2 cellular contexts compared by ENCODE assay signal in the genomic region with DNA sequence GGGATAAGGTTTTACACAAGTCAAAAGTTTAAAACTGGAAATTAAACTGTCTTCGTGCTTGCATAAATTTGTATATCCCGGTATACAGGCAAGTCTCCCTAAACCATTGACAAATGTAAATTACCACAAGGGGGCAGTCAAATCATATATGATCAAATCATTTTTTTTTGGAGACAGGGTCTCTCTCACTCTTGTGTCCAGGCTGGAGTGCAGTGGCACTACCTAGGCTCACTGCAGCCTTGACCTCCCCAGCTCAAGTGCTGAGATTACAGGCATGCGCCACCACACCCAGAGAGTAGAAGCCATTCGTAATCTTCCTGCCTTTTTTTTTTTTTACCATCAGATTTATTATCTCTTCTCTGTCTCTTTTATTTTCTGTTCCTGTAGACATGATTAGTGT.
TF ChIP-seq lines count a peak whose summit lies in the region.

No MANE protein-coding gene starts in this region.

TF ChIP-seq in HCT116, 20 proteins besides CTCF, POLR2A, EP300 and RAD21:
- TF ChIP-seq JUND (IDR thresholded peaks at IDR 0.05) (no peak), EZH2phosphoT487 (IDR thresholded peaks at IDR 0.05; ENCODE audit: borderline replicate concordance) (no peak), SRF (IDR thresholded peaks at IDR 0.05; ENCODE audit: low read depth) (no peak), CBX3 (IDR thresholded peaks at IDR 0.05; ENCODE audit: low read depth) (no peak), SIN3A (IDR thresholded peaks at IDR 0.05; ENCODE audit: low read depth) (no peak), ELF1 (IDR thresholded peaks at IDR 0.05; ENCODE audit: borderline replicate concordance, low read depth) (no peak), SP1 (IDR thresholded peaks at IDR 0.05; ENCODE audit: low read depth) (no peak)
- TF ChIP-seq, protein P1, sequence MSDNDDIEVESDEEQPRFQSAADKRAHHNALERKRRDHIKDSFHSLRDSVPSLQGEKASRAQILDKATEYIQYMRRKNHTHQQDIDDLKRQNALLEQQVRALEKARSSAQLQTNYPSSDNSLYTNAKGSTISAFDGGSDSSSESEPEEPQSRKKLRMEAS (IDR thresholded peaks at IDR 0.05): no peak

TF ChIP-seq in endothelial cell of umbilical vein, 7 proteins besides CTCF, POLR2A, EP300 and RAD21:
- TF ChIP-seq FOS (IDR thresholded peaks at IDR 0.05; ENCODE audit: borderline replicate concordance, insufficient read depth, low read length) (no peak), GATA2 (IDR thresholded peaks at IDR 0.05; ENCODE audit: insufficient read depth, insufficient read length, low read depth, low read length) (no peak), JUN (IDR thresholded peaks at IDR 0.05; ENCODE audit: borderline replicate concordance, insufficient read depth, insufficient read length, low read depth) (no peak), MYC (IDR thresholded peaks at IDR 0.05; ENCODE audit: low read depth, low read length) (no peak), POLR2AphosphoS5 (IDR thresholded peaks at IDR 0.05; ENCODE audit: insufficient read depth, low read depth, low read length) (no peak), EZH2 (IDR thresholded peaks at IDR 0.05; ENCODE audit: borderline replicate concordance, low read depth, low read length, severe bottlenecking) (no peak)
- TF ChIP-seq, protein P1 (IDR thresholded peaks at IDR 0.05; ENCODE audit: insufficient read depth, insufficient read length): no peak
